8 cellular contexts compared by ENCODE assay signal in the genomic region with DNA sequence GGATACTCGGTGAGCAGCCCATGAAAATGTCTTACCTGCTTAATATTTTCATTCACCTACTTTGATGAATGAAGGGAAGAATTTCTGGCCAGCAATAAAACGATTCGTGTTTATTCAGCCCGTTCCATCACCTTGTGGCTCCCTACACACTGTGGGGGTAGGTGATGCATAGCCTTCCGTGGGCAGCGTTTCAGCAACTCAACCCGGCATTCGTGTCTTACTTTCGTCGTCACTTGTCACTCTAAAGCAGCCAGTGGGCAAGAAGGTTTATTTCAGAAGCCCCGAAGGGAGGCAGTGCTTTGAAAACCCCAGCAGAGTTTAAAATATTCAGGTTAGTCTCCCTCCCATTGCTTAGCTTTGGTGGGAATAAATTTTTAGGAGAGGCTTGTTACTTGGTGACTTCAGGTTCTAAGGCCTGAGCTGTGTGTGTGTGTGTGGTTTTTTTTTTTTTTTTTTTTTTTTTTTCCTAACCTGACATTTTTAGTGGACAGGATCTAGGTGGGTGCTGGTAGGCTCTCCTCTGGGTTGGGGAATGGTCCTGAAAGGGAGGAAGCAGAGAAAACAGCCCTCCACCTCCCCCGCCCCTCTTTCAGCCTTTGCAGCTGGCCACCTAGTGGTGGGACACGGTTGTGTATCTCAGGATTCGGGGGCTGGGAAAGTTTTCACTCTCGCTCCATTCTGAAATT. TPM values are rescaled to one million over a fixed set of nuclear protein-coding genes. Genes with fewer than 3 reads are reported as not detected.
DNase-seq lines count a peak whose midpoint lies in the region; ATAC-seq and TF ChIP-seq lines count a peak whose summit lies in the region.

No MANE protein-coding gene starts in this region.

- ATAC-seq in left colon (no peak), GM19035 (IDR thresholded peaks at IDR 0.05; ENCODE audit: unreplicated experiment) (no peak), GM21381 (IDR thresholded peaks at IDR 0.05; ENCODE audit: unreplicated experiment) (no peak)

- intact Hi-C loops in left colon (cut with DNase I, micrococcal nuclease), result loop anchor here (10.0 kb wide), 2 partner anchors 206 to 236 kb away; no protein-coding TSS in a partner anchor

- DNase-seq in EH (ENCODE audit: low read depth) (peak; percentile 68), Kasumi-1 (lab: John Stamatoyannopoulos, UW) (peak; percentile 68 to 82), choroid plexus epithelial cell (ENCODE audit: low read depth) (peak; percentile 88), left colon (peak; percentile 53 to 76)
- DNase-seq in activated CD4-positive, CD25-positive, alpha-beta regulatory T cell treated with anti-CD3 and anti-CD28 coated beads, Interleukin-2, amount 50 U/mL, for 72 hours, result peak; percentile 50
- peak; percentile 69 to 72 for DNase-seq in stimulated activated CD4-positive, alpha-beta T cell treated with anti-CD3 and anti-CD28 coated beads, Interleukin-2, amount 100 ng/mL, for 24 hours

- peak overlapping the region; percentile 90 for H3K4me3 ChIP-seq in choroid plexus epithelial cell (ENCODE audit: low read depth, low read length)

- TF ChIP-seq CTCF in choroid plexus epithelial cell (conservative IDR thresholded peaks at IDR 0.05; ENCODE audit: low read depth, low read length), result peak; percentile 92

RNA-seq across cellular contexts. Expression of a gene that starts 1.8 kb away (rescaled TPM):
- 10 to 100 TPM in 1 of 2 donors, 1 to 10 TPM in 1; 7.8 to 12.4 TPM for total RNA-seq in left colon

RNA-seq across cellular contexts. Expression of a gene that starts 30.6 kb away (rescaled TPM):
- 100 to 1,000 TPM; 102 to 111 TPM for total RNA-seq in left colon

RNA-seq across cellular contexts. Expression of a gene that starts 43.7 kb away (rescaled TPM):
- 10 to 100 TPM; 30.8 to 37.0 TPM for total RNA-seq in left colon
